32 cellular contexts compared by ENCODE assay signal in the genomic region with DNA sequence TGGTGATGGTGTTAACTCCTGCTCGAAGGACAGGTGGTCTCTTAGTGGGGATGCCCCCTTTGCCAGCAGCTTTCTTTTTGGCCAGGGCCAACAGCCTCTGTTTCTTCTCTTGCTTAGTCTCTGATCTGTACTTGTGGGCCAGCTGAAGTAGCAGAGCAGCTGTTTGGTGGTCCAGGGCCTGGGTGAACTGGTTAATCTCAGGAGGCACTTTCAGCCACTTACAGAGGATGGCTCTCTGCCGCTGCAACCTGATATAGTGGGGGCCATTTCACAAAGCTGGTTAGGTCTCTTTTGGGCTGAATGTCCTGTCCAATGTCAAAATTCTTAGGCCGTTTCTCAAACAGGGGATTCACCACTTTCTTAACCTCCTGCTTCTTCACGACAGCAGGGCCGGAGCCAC.
"Had no signal": no experiment of that assay in that cellular context is flagged by ENCODE, and none has a peak within 500 bp of the region (broad histone marks: within the 10 kb centered on the region; RNA-seq: fewer than 3 reads in every experiment).

No MANE protein-coding gene starts in this region.

- H3K27me3 ChIP-seq: ascending aorta had no signal

- ATAC-seq: activated CD4-positive, alpha-beta T cell treated with anti-CD3 and anti-CD28 coated beads for 36 hours; activated CD4-positive, CD25-positive, alpha-beta regulatory T cell treated with anti-CD3 and anti-CD28 coated beads, Interleukin-2, amount 50 U/mL, for 24 hours; activated CD8-positive, alpha-beta memory T cell treated with anti-CD3 and anti-CD28 coated beads, Interleukin-2, amount 10 ng/mL, durations not matched to agents 7 days and 5 days; activated CD8-positive, alpha-beta T cell treated with anti-CD3 and anti-CD28 coated beads, Interleukin-2, amount 10 ng/mL, durations not matched to agents 7 days and 5 days; activated naive CD8-positive, alpha-beta T cell treated with anti-CD3 and anti-CD28 coated beads, Interleukin-2, amount 50 U/mL, for 24 hours; WTC11 had no signal

- H3K27ac ChIP-seq: ascending aorta, cardiac muscle cell, WERI-Rb-1 had no signal

- H3K9me3 ChIP-seq: ascending aorta had no signal

- H3K4me1 ChIP-seq: ascending aorta had no signal

- H3K4me3 ChIP-seq: ascending aorta, cardiac muscle cell had no signal

- H3K36me3 ChIP-seq: ascending aorta, cardiac muscle cell, WERI-Rb-1 had no signal

- DNase-seq: activated CD4-positive, alpha-beta memory T cell treated with anti-CD3 and anti-CD28 coated beads, Interleukin-2, amount 10 ng/mL, durations not matched to agents 7 days and 5 days; activated CD4-positive, alpha-beta T cell treated with anti-CD3 and anti-CD28 coated beads for 1 hour; activated CD4-positive, alpha-beta T cell treated with anti-CD3 and anti-CD28 coated beads for 36 hours; activated CD4-positive, alpha-beta T cell treated with anti-CD3 and anti-CD28 coated beads for 48 hours; activated CD4-positive, alpha-beta T cell treated with anti-CD3 and anti-CD28 coated beads, Interleukin-2, amount 10 ng/mL, durations not matched to agents 7 days and 5 days; activated CD4-positive, alpha-beta T cell treated with anti-CD3 and anti-CD28 coated beads, Interleukin-2, amount 50 U/mL, for 48 hours; activated CD4-positive, CD25-positive, alpha-beta regulatory T cell; activated CD8-positive, alpha-beta memory T cell treated with anti-CD3 and anti-CD28 coated beads for 24 hours; activated CD8-positive, alpha-beta memory T cell treated with anti-CD3 and anti-CD28 coated beads, Interleukin-2, amount 10 ng/mL, durations not matched to agents 7 days and 5 days; activated CD8-positive, alpha-beta memory T cell treated with anti-CD3 and anti-CD28 coated beads, Interleukin-2, amount 50 U/mL, for 48 hours; activated CD8-positive, alpha-beta T cell treated with anti-CD3 and anti-CD28 coated beads, Interleukin-2, amount 10 ng/mL, durations not matched to agents 7 days and 5 days; activated effector memory CD4-positive, alpha-beta T cell treated with Interleukin-2 at 50 U/mL for 16 hours; activated gamma-delta T cell; activated naive CD4-positive, alpha-beta T cell treated with anti-CD3 and anti-CD28 coated beads, Interleukin-2, amount 10 ng/mL, durations not matched to agents 7 days and 5 days; activated naive CD4-positive, alpha-beta T cell treated with Interleukin-2 at 50 U/mL for 16 hours; activated naive CD8-positive, alpha-beta T cell treated with anti-CD3 and anti-CD28 coated beads, Interleukin-2, amount 10 ng/mL, durations not matched to agents 7 days and 5 days; activated naive CD8-positive, alpha-beta T cell treated with anti-CD3 and anti-CD28 coated beads, Interleukin-2, amount 50 U/mL, for 24 hours; activated T-cell treated with anti-CD3 and anti-CD28 coated beads, Interleukin-2, amount 50 U/mL, for 24 hours; activated T-cell treated with anti-CD3 and anti-CD28 coated beads, Interleukin-2, amount 50 U/mL, for 48 hours; amygdala; anterior cingulate cortex; caudate nucleus; cerebellar nuclear complex; T-helper 2 cell; T-helper 9 cell; WERI-Rb-1 had no signal

- FAIRE-seq: bronchial epithelial cell, TTC549 had no signal
